ENCODE assay signal across 1 cellular context in the genomic region with DNA sequence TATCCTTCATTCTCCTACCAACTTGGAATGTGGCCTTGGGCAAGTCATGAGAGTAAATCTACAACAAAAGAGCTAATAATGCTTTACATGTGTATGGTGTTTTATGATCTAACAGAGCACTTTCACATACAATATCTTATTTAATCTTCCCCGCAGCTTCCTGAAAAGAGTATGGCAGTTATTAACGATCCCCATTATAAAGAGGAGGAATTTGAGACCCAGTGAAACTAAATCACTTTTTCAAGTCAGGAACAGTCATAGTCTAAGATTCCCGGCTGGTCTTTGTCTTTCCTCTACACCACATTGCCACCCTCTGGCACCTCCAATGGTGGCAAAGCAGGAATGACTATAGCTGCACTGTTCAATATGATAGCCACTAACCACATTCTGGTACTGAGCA.
TF ChIP-seq lines count a peak whose summit lies in the region.

No MANE protein-coding gene starts in this region.

TF ChIP-seq in HEK293, 187 proteins besides CTCF, POLR2A, EP300 and RAD21 (continued from another document):
- TF ChIP-seq, protein P1, sequence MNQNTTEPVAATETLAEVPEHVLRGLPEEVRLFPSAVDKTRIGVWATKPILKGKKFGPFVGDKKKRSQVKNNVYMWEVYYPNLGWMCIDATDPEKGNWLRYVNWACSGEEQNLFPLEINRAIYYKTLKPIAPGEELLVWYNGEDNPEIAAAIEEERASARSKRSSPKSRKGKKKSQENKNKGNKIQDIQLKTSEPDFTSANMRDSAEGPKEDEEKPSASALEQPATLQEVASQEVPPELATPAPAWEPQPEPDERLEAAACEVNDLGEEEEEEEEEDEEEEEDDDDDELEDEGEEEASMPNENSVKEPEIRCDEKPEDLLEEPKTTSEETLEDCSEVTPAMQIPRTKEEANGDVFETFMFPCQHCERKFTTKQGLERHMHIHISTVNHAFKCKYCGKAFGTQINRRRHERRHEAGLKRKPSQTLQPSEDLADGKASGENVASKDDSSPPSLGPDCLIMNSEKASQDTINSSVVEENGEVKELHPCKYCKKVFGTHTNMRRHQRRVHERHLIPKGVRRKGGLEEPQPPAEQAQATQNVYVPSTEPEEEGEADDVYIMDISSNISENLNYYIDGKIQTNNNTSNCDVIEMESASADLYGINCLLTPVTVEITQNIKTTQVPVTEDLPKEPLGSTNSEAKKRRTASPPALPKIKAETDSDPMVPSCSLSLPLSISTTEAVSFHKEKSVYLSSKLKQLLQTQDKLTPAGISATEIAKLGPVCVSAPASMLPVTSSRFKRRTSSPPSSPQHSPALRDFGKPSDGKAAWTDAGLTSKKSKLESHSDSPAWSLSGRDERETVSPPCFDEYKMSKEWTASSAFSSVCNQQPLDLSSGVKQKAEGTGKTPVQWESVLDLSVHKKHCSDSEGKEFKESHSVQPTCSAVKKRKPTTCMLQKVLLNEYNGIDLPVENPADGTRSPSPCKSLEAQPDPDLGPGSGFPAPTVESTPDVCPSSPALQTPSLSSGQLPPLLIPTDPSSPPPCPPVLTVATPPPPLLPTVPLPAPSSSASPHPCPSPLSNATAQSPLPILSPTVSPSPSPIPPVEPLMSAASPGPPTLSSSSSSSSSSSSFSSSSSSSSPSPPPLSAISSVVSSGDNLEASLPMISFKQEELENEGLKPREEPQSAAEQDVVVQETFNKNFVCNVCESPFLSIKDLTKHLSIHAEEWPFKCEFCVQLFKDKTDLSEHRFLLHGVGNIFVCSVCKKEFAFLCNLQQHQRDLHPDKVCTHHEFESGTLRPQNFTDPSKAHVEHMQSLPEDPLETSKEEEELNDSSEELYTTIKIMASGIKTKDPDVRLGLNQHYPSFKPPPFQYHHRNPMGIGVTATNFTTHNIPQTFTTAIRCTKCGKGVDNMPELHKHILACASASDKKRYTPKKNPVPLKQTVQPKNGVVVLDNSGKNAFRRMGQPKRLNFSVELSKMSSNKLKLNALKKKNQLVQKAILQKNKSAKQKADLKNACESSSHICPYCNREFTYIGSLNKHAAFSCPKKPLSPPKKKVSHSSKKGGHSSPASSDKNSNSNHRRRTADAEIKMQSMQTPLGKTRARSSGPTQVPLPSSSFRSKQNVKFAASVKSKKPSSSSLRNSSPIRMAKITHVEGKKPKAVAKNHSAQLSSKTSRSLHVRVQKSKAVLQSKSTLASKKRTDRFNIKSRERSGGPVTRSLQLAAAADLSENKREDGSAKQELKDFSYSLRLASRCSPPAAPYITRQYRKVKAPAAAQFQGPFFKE (tag by site-specific recombination; IDR thresholded peaks at IDR 0.05; ENCODE audit: borderline replicate concordance): no peak
- no peak for TF ChIP-seq ZNF555 (tag by site-specific recombination; conservative IDR thresholded peaks at IDR 0.05)
TF ChIP-seq in HEK293: peak in this region for 1.
